In genomic region chr2:37090019-37090477, GRCh38 we compare ENCODE assay signal across 13 cellular contexts.
DNase-seq lines count a peak whose midpoint lies in the region; ATAC-seq lines count a peak whose summit lies in the region.
"Had no signal": no experiment of that assay in that cellular context is flagged by ENCODE, and none has a peak within 500 bp of the region (broad histone marks: within the 10 kb centered on the region; RNA-seq: fewer than 3 reads in every experiment).

No MANE protein-coding gene starts in this region.

- no peaks in the 10 kb centered on the region for H3K9me3 Mint-ChIP-seq in stimulated activated naive CD8-positive, alpha-beta T cell treated with anti-CD3 and anti-CD28 coated beads, Interleukin-15, amount 100 ng/mL, for 72 hours

- no peaks in the 10 kb centered on the region for H3K27me3 Mint-ChIP-seq in stimulated activated naive CD8-positive, alpha-beta T cell treated with anti-CD3 and anti-CD28 coated beads, Interleukin-15, amount 100 ng/mL, for 72 hours

- H3K27ac Mint-ChIP-seq in stimulated activated naive CD8-positive, alpha-beta T cell treated with anti-CD3 and anti-CD28 coated beads, Interleukin-15, amount 100 ng/mL, for 72 hours, result no peak overlapping the region

- peak; percentile 29 for ATAC-seq in stimulated activated naive CD8-positive, alpha-beta T cell treated with anti-CD3 and anti-CD28 coated beads, Interleukin-15, Interleukin-2, amounts not matched to agents 100 U/mL and 50 U/mL, for 24 hours
- ATAC-seq in stimulated activated naive CD8-positive, alpha-beta T cell treated with anti-CD3 and anti-CD28 coated beads, Interleukin-15, amount 100 ng/mL, for 72 hours, result no peak
- ATAC-seq in HG02759 (IDR thresholded peaks at IDR 0.05; ENCODE audit: unreplicated experiment) (peak; percentile 88), HG03521 (IDR thresholded peaks at IDR 0.05; ENCODE audit: unreplicated experiment) (peak; percentile 82)

- peaks cover 7% of the 10 kb centered on the region for H3K4me1 Mint-ChIP-seq in stimulated activated naive CD8-positive, alpha-beta T cell treated with anti-CD3 and anti-CD28 coated beads, Interleukin-15, amount 100 ng/mL, for 72 hours

- DNase-seq in stimulated activated naive CD8-positive, alpha-beta T cell treated with anti-CD3 and anti-CD28 coated beads, Interleukin-15, Interleukin-2, amounts not matched to agents 100 U/mL and 50 U/mL, for 24 hours, result no peak
- no peak for DNase-seq in stimulated activated naive CD8-positive, alpha-beta T cell treated with anti-CD3 and anti-CD28 coated beads, Interleukin-15, amount 100 ng/mL, for 72 hours
- no peak for DNase-seq in NCI-H524 (lab: John Stamatoyannopoulos, UW)
- DNase-seq in D341Med (ENCODE audit: low spot score), result no peak
- DNase-seq in NK-92 treated with Interleukin-12 subunit alpha and Interleukin-12 subunit beta, amount 100 ng/mL, for 24 hours (lab: John Stamatoyannopoulos, UW), result no peak
- no peak for DNase-seq in NCI-H187 (lab: John Stamatoyannopoulos, UW)
- DNase-seq: activated T-cell treated with anti-CD3 and anti-CD28 coated beads, Interleukin-2, amount 50 U/mL, for 48 hours; head of caudate nucleus; NCI-H82; stimulated activated CD4-positive, alpha-beta T cell treated with anti-CD3 and anti-CD28 coated beads, Interleukin-15, amount 100 ng/mL, for 24 hours; T1000 had no signal

- no peak overlapping the region for H3K4me3 Mint-ChIP-seq in stimulated activated naive CD8-positive, alpha-beta T cell treated with anti-CD3 and anti-CD28 coated beads, Interleukin-15, amount 100 ng/mL, for 72 hours
